29 cellular contexts compared by ENCODE assay signal in genomic region chr2:19600982-19601381, GRCh38.
"Had no signal": no experiment of that assay in that cellular context is flagged by ENCODE, and none has a peak within 500 bp of the region (broad histone marks: within the 10 kb centered on the region; RNA-seq: fewer than 3 reads in every experiment).

No MANE protein-coding gene starts in this region.

- H3K27me3 ChIP-seq: neural progenitor cell, ovary, suprapubic skin, testis, tibial artery, transverse colon, vagina had no signal

- H3K4me1 ChIP-seq: neural progenitor cell, parathyroid adenoma, psoas muscle, spleen, suprapubic skin, testis, transverse colon, vagina had no signal

- H3K4me3 ChIP-seq: neural progenitor cell, ovary, psoas muscle, skin epidermis, smooth muscle cell, spleen, suprapubic skin, testis, tibial artery, transverse colon, vagina had no signal

- H3K4me2 ChIP-seq: neural progenitor cell, smooth muscle cell had no signal

- FAIRE-seq: urothelium cell line had no signal

- H3K36me3 ChIP-seq: neural progenitor cell, ovary, spleen, suprapubic skin, tibial artery, transverse colon, vagina had no signal

- H3K9me3 ChIP-seq: ovary, psoas muscle, suprapubic skin, testis, tibial artery, transverse colon, vagina had no signal

- H2AFZ ChIP-seq: neural progenitor cell, parathyroid adenoma had no signal

- DNase-seq: naive thymus-derived CD4-positive, alpha-beta T cell; natural killer cell; occipital lobe; ovary; posterior cingulate gyrus; psoas muscle; right cardiac atrium; spleen; stimulated activated CD4-positive, alpha-beta T cell treated with anti-CD3 and anti-CD28 coated beads, Interleukin-12 subunit alpha, Interleukin-12 subunit beta, amount 100 ng/mL, for 4 hours; stimulated activated CD4-positive, alpha-beta T cell treated with anti-CD3 and anti-CD28 coated beads, Interleukin-1b, Interleukin-23, amount 100 ng/mL, for 48 hours; stimulated activated CD4-positive, alpha-beta T cell treated with anti-CD3 and anti-CD28 coated beads, Interleukin-4, amount 100 ng/mL, for 1 hour; stimulated activated CD4-positive, alpha-beta T cell treated with anti-CD3 and anti-CD28 coated beads, Interleukin-4, amount 100 ng/mL, for 4 hours; stimulated activated CD8-positive, alpha-beta memory T cell treated with anti-CD3 and anti-CD28 coated beads, Interleukin-4, amount 100 ng/mL, for 48 hours; stimulated activated naive CD4-positive, alpha-beta T cell; stimulated activated naive CD8-positive, alpha-beta T cell treated with anti-CD3 and anti-CD28 coated beads, Interleukin-15, amount 100 ng/mL, for 72 hours; stimulated activated naive CD8-positive, alpha-beta T cell treated with anti-CD3 and anti-CD28 coated beads, Interleukin-15, Interleukin-2, amounts not matched to agents 100 U/mL and 50 U/mL, for 24 hours; substantia nigra; testis; tibial artery; transverse colon had no signal

- H3K27ac ChIP-seq: neural progenitor cell, ovary, parathyroid adenoma, psoas muscle, skin epidermis, spleen, suprapubic skin, testis, tibial artery, transverse colon, vagina had no signal

- H3K79me2 ChIP-seq: parathyroid adenoma had no signal

- H3K9ac ChIP-seq: neural progenitor cell, parathyroid adenoma had no signal

- ATAC-seq: naive thymus-derived CD4-positive, alpha-beta T cell; natural killer cell; psoas muscle; right cardiac atrium; sciatic nerve; stimulated activated memory B cell treated with anti-CD40 and anti-IgM and Interleukin-4, amounts not matched to agents 10 μg/mL and 1 μg/mL and 100 μg/mL, for 72 hours; stimulated activated naive CD8-positive, alpha-beta T cell treated with anti-CD3 and anti-CD28 coated beads, Interleukin-15, amount 100 ng/mL, for 72 hours; stimulated activated naive CD8-positive, alpha-beta T cell treated with anti-CD3 and anti-CD28 coated beads, Interleukin-15, Interleukin-2, amounts not matched to agents 100 U/mL and 50 U/mL, for 24 hours had no signal
